In the genomic region with DNA sequence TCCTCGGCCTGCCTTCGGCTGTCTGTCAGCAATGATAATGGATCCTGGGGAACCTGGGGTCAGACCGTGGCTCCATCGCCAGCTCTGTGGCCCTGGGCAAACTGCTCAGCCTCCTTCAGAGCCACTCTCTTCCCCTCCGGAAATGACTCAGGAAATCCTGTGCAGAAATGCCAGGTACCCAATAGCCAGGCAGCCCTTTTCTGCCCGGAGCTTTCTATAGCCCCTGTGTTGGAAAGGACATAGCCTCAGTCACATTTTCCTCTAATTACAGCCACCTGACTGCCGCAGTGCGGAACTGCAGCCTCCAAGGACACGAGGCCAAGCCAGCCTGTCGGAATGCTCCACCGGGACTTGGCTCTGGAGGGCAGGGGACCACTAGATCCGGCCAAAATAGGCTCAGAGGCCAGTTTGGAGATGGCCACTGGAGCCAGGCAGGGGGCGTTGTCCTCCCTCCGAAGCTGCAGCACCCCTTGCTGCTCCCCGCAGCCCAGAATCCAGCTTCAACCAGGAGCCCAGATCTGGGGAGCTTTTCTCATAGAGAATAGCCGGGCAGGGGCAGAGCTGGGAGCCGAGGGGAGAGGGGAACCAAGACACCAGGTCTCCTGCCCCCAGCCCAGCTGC, we compare ENCODE assay signal across 10 cellular contexts. TPM values are rescaled to one million over a fixed set of nuclear protein-coding genes. Genes with fewer than 3 reads are reported as not detected.
A peak's percentile ranks its signal among the peaks of the same experiment; 100 is the strongest.
DNase-seq lines count a peak whose midpoint lies in the region; ATAC-seq and TF ChIP-seq lines count a peak whose summit lies in the region.
"Had no signal": no experiment of that assay in that cellular context is flagged by ENCODE, and none has a peak within 500 bp of the region (broad histone marks: within the 10 kb centered on the region; RNA-seq: fewer than 3 reads in every experiment).

No MANE protein-coding gene starts in this region.

- CTCF ChIA-PET in naive thymus-derived CD4-positive, alpha-beta T cell (lab: Charles Lee), result interaction anchor here (0.9 kb wide), 1 partner anchor 18 kb away, joined by 3 read pairs; no protein-coding TSS in a partner anchor

- H3K9me3 Mint-ChIP-seq in osteocyte (ENCODE audit: unreplicated experiment), result no peaks in the 10 kb centered on the region
- H3K9me3 Mint-ChIP-seq in naive thymus-derived CD4-positive, alpha-beta T cell, result no peaks in the 10 kb centered on the region

- no peak for ATAC-seq in naive thymus-derived CD4-positive, alpha-beta T cell
- ATAC-seq in HG02610 (IDR thresholded peaks at IDR 0.05; ENCODE audit: unreplicated experiment), result no peak

- H3K27me3 Mint-ChIP-seq in osteocyte (ENCODE audit: unreplicated experiment), result peaks cover 2% of the 10 kb centered on the region
- H3K27me3 Mint-ChIP-seq in naive thymus-derived CD4-positive, alpha-beta T cell, result peaks cover 0 to 3% (median 0%) of the 10 kb centered on the region in 5 donors

- POLR2A ChIA-PET in naive thymus-derived CD4-positive, alpha-beta T cell (lab: Charles Lee), result no interaction called here

- H3K27me3 ChIP-seq in naive thymus-derived CD4-positive, alpha-beta T cell (ENCODE audit: control insufficient read depth in 2 of 2, insufficient read depth in 2 of 2, low read length in 2 of 2), result no peaks in the 10 kb centered on the region

- H3K4me3 ChIP-seq in naive thymus-derived CD4-positive, alpha-beta T cell (ENCODE audit: low read length), result no peak overlapping the region

- H3K36me3 ChIP-seq in naive thymus-derived CD4-positive, alpha-beta T cell (ENCODE audit: control insufficient read depth in 2 of 3, insufficient read depth in 3 of 3, low read length in 3 of 3), result no peaks in the 10 kb centered on the region

- H3K27ac Mint-ChIP-seq in osteocyte (ENCODE audit: unreplicated experiment), result peak overlapping the region; percentile 50
- peak overlapping the region in 1 of 9 donors; percentile 88 for H3K27ac Mint-ChIP-seq in naive thymus-derived CD4-positive, alpha-beta T cell

- no peak overlapping the region for H3K4me3 Mint-ChIP-seq in osteocyte (ENCODE audit: unreplicated experiment)
- peak overlapping the region in 3 of 10 donors; percentile 7 to 69 (median 61) for H3K4me3 Mint-ChIP-seq in naive thymus-derived CD4-positive, alpha-beta T cell

- H3K9me3 ChIP-seq in naive thymus-derived CD4-positive, alpha-beta T cell (ENCODE audit: control insufficient read depth in 2 of 3, low read length in 3 of 3), result no peaks in the 10 kb centered on the region

- H3K36me3 Mint-ChIP-seq in osteocyte (ENCODE audit: unreplicated experiment), result no peaks in the 10 kb centered on the region
- no peaks in the 10 kb centered on the region for H3K36me3 Mint-ChIP-seq in naive thymus-derived CD4-positive, alpha-beta T cell

- peak; percentile 26 for TF ChIP-seq CTCF in osteocyte (IDR thresholded peaks at IDR 0.05)

- intact Hi-C loops in naive thymus-derived CD4-positive, alpha-beta T cell (cut with micrococcal nuclease), result no loop called here

- peaks cover 13% of the 10 kb centered on the region for H3K4me1 Mint-ChIP-seq in osteocyte (ENCODE audit: unreplicated experiment)
- H3K4me1 Mint-ChIP-seq in naive thymus-derived CD4-positive, alpha-beta T cell, result peaks cover 8 to 13% (median 12%) of the 10 kb centered on the region in 7 donors

- no peak overlapping the region for H3K27ac ChIP-seq in naive thymus-derived CD4-positive, alpha-beta T cell (ENCODE audit: low read depth, low read length)
- H3K27ac ChIP-seq: KMS-11 had no signal

- H3K4me1 ChIP-seq in naive thymus-derived CD4-positive, alpha-beta T cell (ENCODE audit: control insufficient read depth in 2 of 2, insufficient read depth in 2 of 2, low read length in 2 of 2), result peaks cover 0 to 9% of the 10 kb centered on the region in 2 donors

- DNase-seq in H4 (ENCODE audit: low spot score) (peak; percentile 66), RPMI7951 (ENCODE audit: low read depth) (peak; percentile 85), dermis blood vessel endothelial cell (peak; percentile 76), osteocyte (ENCODE audit: extremely low spot score, unreplicated experiment) (no peak), NCI-H2196 (lab: John Stamatoyannopoulos, UW; ENCODE audit: unreplicated experiment) (no peak), NCI-H748 treated with DMSO at 0.1 percent for 48 hours (lab: John Stamatoyannopoulos, UW) (no peak)
- DNase-seq in naive thymus-derived CD4-positive, alpha-beta T cell, result no peak
- DNase-seq: stimulated activated CD4-positive, alpha-beta T cell treated with anti-CD3 and anti-CD28 coated beads, Interleukin-1b, Interleukin-23, amount 100 ng/mL, for 48 hours had no signal

RNA-seq across cellular contexts. Expression of a gene that starts 11.6 kb away (rescaled TPM):
- 6.6 and 12.2 TPM in 2 replicates for total RNA-seq in H4 (2014; rRNA removed; shearing (Covaris generic))
- total RNA-seq in RPMI7951 (2014; rRNA removed; shearing (Covaris generic)), result 10.7 and 12.4 TPM in 2 replicates
- total RNA-seq in dermis blood vessel endothelial cell (22.2 and 22.8 TPM in 2 replicates), osteocyte (30.7 and 31.8 TPM in 2 replicates)
- 10 to 100 TPM; 33.7 to 71.9 (median 67.6) TPM for total RNA-seq in naive thymus-derived CD4-positive, alpha-beta T cell
- 10 to 100 TPM; 10.3 to 24.1 TPM for polyA plus RNA-seq in naive thymus-derived CD4-positive, alpha-beta T cell

RNA-seq across cellular contexts. Expression of a gene that starts 30.3 kb away (rescaled TPM):
- total RNA-seq in H4 (2014; rRNA removed; shearing (Covaris generic)), result not detected in 2 replicates
- total RNA-seq in RPMI7951 (2014; rRNA removed; shearing (Covaris generic)), result not detected in 2 replicates
- total RNA-seq in dermis blood vessel endothelial cell, result 0.19 TPM in 1 of 2 replicates, not detected in the other
- total RNA-seq in osteocyte, result not detected in 2 replicates
- total RNA-seq in naive thymus-derived CD4-positive, alpha-beta T cell, result not detected
- not detected for polyA plus RNA-seq in naive thymus-derived CD4-positive, alpha-beta T cell

RNA-seq across cellular contexts. Expression of a gene that starts 36.7 kb away (rescaled TPM):
- total RNA-seq in H4 (2014; rRNA removed; shearing (Covaris generic)), result 0.37 TPM in 1 of 2 replicates, not detected in the other
- not detected in 2 replicates for total RNA-seq in RPMI7951 (2014; rRNA removed; shearing (Covaris generic))
- total RNA-seq in dermis blood vessel endothelial cell, result 0.14 TPM in 1 of 2 replicates, not detected in the other
- not detected in 2 replicates for total RNA-seq in osteocyte
- 1 to 10 TPM in 1 of 5 experiments, under 1 TPM in 3, not detected in 1; 0.21 to 3.8 (median 0.54) TPM for total RNA-seq in naive thymus-derived CD4-positive, alpha-beta T cell
- not detected for polyA plus RNA-seq in naive thymus-derived CD4-positive, alpha-beta T cell

Comparison
In these comparisons a context has a peak if more than half of its experiments do, and no peak if none do; other contexts are left out.
1. DNase-seq: peak in H4 (single experiment), RPMI7951 (single experiment) and dermis blood vessel endothelial cell (single experiment); none in osteocyte (single experiment), naive thymus-derived CD4-positive, alpha-beta T cell (0 of 9), NCI-H2196 (single experiment) and NCI-H748 treated with DMSO at 0.1 percent for 48 hours (single experiment).